In the genomic region with DNA sequence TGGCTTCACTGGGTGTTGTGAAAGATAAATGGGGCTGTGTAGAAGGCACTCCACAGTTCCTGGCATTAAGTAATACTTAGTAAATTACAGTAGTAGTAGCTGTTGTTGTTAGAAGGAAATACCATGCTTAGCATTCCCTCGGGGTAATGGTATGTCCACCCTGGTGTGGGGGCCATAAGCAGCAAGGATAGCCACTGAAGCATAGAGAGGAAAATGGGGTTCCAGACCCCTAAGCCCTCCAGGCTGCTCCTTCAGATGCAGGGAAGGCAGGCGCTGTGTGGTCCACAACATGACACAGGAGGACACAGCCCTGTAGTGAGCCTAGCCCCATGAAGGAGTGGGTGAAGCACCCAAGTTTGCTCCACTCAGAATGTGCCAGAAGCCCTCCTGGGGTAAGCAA, we compare ENCODE assay signal across 11 cellular contexts. TPM values are rescaled to one million over a fixed set of nuclear protein-coding genes. Genes with fewer than 3 reads are reported as not detected.
A peak's percentile ranks its signal among the peaks of the same experiment; 100 is the strongest.
DNase-seq lines count a peak whose midpoint lies in the region; ATAC-seq and TF ChIP-seq lines count a peak whose summit lies in the region.
"Not testable (repeated sequence)": the region's sequence is repeated elsewhere in the genome, so short reads cannot be mapped to it uniquely, and the experiment has no call there.
"Had no signal": no experiment of that assay in that cellular context is flagged by ENCODE, and none has a peak within 500 bp of the region (broad histone marks: within the 10 kb centered on the region; RNA-seq: fewer than 3 reads in every experiment).

No MANE protein-coding gene starts in this region.

- H4K20me1 ChIP-seq in GM23248 (ENCODE audit: insufficient read depth), result not testable (repeated sequence)

- not testable (repeated sequence) for H3K4me2 ChIP-seq in GM23248 (ENCODE audit: unreplicated experiment)

- TF ChIP-seq EP300 in sigmoid colon (IDR thresholded peaks at IDR 0.05); transverse colon (IDR thresholded peaks at IDR 0.05; ENCODE audit: low read depth): not testable (repeated sequence)

- 42 to 100% methylated on average over 1 to 2 of the region's 2 CpGs for WGBS in GM23248 (ENCODE audit: low coverage in 1 of 2, low lambda C conversion rate in 2 of 2, missing lambda C conversion rate in 2 of 2), 2 experiments
- 88 to 90% methylated on average over 2 of the region's 2 CpGs for WGBS in sigmoid colon, 2 donors
- WGBS in transverse colon (ENCODE audit: low coverage in 1 of 2), 2 donors, result no CpG with 5 or more reads among the region's 2 CpGs

- H3K27ac ChIP-seq in ACC112 (ENCODE audit: low read depth, low read length), result peak overlapping the region; percentile 32; the same call in 1 of the 2 replicates
- peak overlapping the region; percentile 51 for H3K27ac ChIP-seq in GM23248
- peak overlapping the region; percentile 56 for H3K27ac ChIP-seq in lower lobe of right lung
- peak overlapping the region; percentile 54 to 81 (median 76) for H3K27ac ChIP-seq in sigmoid colon
- peak overlapping the region in 3 of 4 donors; percentile 41 to 65 (median 55) for H3K27ac ChIP-seq in transverse colon

- TF ChIP-seq CTCF in choroid plexus epithelial cell (conservative IDR thresholded peaks at IDR 0.05; ENCODE audit: low read depth, low read length); lower lobe of right lung (IDR thresholded peaks at IDR 0.05); sigmoid colon (IDR thresholded peaks at IDR 0.05); transverse colon (IDR thresholded peaks at IDR 0.05): not testable (repeated sequence)

- H3K27me3 ChIP-seq in ACC112 (ENCODE audit: insufficient read depth, low read length); GM23248 (replicated peaks; ENCODE audit: insufficient read depth); lower lobe of right lung (ENCODE audit: low read depth); sigmoid colon; transverse colon: not testable (repeated sequence)

- intact Hi-C loops in lower lobe of right lung (cut with DNase I); sigmoid colon (cut with DNase I); transverse colon (cut with DNase I; ENCODE audit: low total_unique reads): not testable (repeated sequence)

- not testable (repeated sequence) for H3K4me1 ChIP-seq in ACC112 (ENCODE audit: control insufficient read depth, insufficient read depth, low read length, unreplicated experiment); GM23248 (ENCODE audit: insufficient read depth); lower lobe of right lung; sigmoid colon; transverse colon

- not testable (repeated sequence) for H3K79me2 ChIP-seq in ACC112 (ENCODE audit: control insufficient read depth, insufficient read depth, low read length, unreplicated experiment); GM23248 (ENCODE audit: insufficient read depth)

- not testable (repeated sequence) for H3F3A ChIP-seq in GM23248 (ENCODE audit: insufficient read depth)

- H3K9me3 ChIP-seq in GM23248 (ENCODE audit: low read depth); lower lobe of right lung; sigmoid colon; transverse colon: not testable (repeated sequence)

- in situ Hi-C loops in GM23248 (cut with MboI); transverse colon (cut with MboI; ENCODE audit: low pct_ligation_motif_present in 1 of 4, low pct_unique_long_range_greater_than_20kb in 1 of 4, low sequenced_read_pairs in 3 of 4): not testable (repeated sequence)

- H3K4me3 ChIP-seq in ACC112 (ENCODE audit: low read depth, low read length); GM23248; choroid plexus epithelial cell (ENCODE audit: low read depth, low read length); lower lobe of right lung; sigmoid colon; transverse colon: not testable (repeated sequence)

- not testable (repeated sequence) for ATAC-seq in lower lobe of right lung

- not testable (repeated sequence) for H3K36me3 ChIP-seq in ACC112 (ENCODE audit: insufficient read depth, low read length); GM23248 (ENCODE audit: low read depth); lower lobe of right lung; sigmoid colon; transverse colon

- DNase-seq in GM23248, lower lobe of right lung, sigmoid colon, transverse colon: not testable (repeated sequence)
- DNase-seq in amniotic epithelial cell (ENCODE audit: low read depth) (peak; percentile 53), choroid plexus epithelial cell (ENCODE audit: low read depth) (peak; percentile 29), glomerular visceral epithelial cell (ENCODE audit: extremely low spot score) (peak; percentile 39)

- H3K9me2 ChIP-seq in GM23248 (ENCODE audit: insufficient read depth), result not testable (repeated sequence)

- H2AFZ ChIP-seq in ACC112 (ENCODE audit: low read length, unreplicated experiment); GM23248: not testable (repeated sequence)

- not testable (repeated sequence) for H3K9ac ChIP-seq in GM23248

- not testable (repeated sequence) for TF ChIP-seq POLR2A in sigmoid colon (IDR thresholded peaks at IDR 0.05); transverse colon (IDR thresholded peaks at IDR 0.05)

RNA-seq across cellular contexts. Expression of a gene that starts 31.5 kb away (rescaled TPM):
- 13.4 and 23.8 TPM in 2 replicates for total RNA-seq in GM23248 (2014; rRNA removed; shearing (Covaris generic))
- polyA plus RNA-seq in GM23248 (2016; fragmentation: Nextera tagmentation; extraction: Ambion mirVana) (21.7 and 24.5 TPM in 2 replicates), sigmoid colon (10 to 100 TPM; 19.7 to 30.5 (median 27.0) TPM)
- total RNA-seq in lower lobe of right lung (19.4 TPM), sigmoid colon (10 to 100 TPM in 3 of 4 donors, 1 to 10 TPM in 1; 8.9 to 19.4 (median 11.8) TPM), transverse colon (100 to 1,000 TPM in 1 of 4 donors, 10 to 100 TPM in 3; 29.9 to 134 (median 42.7) TPM)

RNA-seq across cellular contexts. Expression of a gene that starts 50.6 kb away (rescaled TPM):
- total RNA-seq in GM23248 (2014; rRNA removed; shearing (Covaris generic)), result not detected in 2 replicates
- polyA plus RNA-seq in GM23248 (2016; fragmentation: Nextera tagmentation; extraction: Ambion mirVana) (not detected in 2 replicates), sigmoid colon (not detected)
- total RNA-seq in lower lobe of right lung (not detected), sigmoid colon (not detected), transverse colon (not detected)
- total RNA-seq: CD4-positive, alpha-beta T cell; H7; HT-29 had no signal
